2 cellular contexts compared by ENCODE assay signal in the genomic region with DNA sequence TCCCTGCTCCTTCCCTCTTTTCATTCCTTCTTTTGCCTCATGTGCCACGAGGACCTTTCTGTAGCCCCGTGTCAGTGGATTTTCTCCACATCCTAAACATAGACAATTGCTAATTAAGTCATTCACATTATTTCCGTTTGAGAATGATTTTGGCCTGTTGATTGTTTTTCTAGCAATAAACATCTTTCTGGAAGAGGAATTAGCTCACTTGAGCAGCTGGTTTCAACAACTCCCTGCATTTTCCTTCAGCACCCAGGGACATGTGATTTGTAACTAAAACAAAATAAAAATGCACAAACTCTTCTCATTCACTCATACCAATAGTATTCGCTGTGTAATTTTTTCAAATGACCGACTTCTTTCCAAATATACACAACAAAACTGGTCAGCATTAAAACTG.
TF ChIP-seq lines count a peak whose summit lies in the region.

No MANE protein-coding gene starts in this region.

TF ChIP-seq in IMR-90, 13 proteins besides CTCF, POLR2A, EP300 and RAD21 (continued from another document):
- TF ChIP-seq, protein P1, sequence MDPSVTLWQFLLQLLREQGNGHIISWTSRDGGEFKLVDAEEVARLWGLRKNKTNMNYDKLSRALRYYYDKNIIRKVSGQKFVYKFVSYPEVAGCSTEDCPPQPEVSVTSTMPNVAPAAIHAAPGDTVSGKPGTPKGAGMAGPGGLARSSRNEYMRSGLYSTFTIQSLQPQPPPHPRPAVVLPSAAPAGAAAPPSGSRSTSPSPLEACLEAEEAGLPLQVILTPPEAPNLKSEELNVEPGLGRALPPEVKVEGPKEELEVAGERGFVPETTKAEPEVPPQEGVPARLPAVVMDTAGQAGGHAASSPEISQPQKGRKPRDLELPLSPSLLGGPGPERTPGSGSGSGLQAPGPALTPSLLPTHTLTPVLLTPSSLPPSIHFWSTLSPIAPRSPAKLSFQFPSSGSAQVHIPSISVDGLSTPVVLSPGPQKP (IDR thresholded peaks at IDR 0.05; ENCODE audit: borderline replicate concordance, low read depth, low read length): no peak
- TF ChIP-seq CHD1 (IDR thresholded peaks at IDR 0.05; ENCODE audit: low read depth, low read length) (no peak), MAZ (IDR thresholded peaks at IDR 0.05; ENCODE audit: borderline replicate concordance, low read depth, low read length) (no peak), MXI1 (IDR thresholded peaks at IDR 0.05; ENCODE audit: borderline replicate concordance, low read depth, low read length) (no peak), BHLHE40 (IDR thresholded peaks at IDR 0.05; ENCODE audit: low read depth, low read length) (no peak)
TF ChIP-seq in IMR-90: peak in this region for 0.

TF ChIP-seq in SK-N-SH treated with all-trans-retinoic acid at 6 μM for 48 hours, 23 proteins besides CTCF, POLR2A, EP300 and RAD21 (continued from another document):
- TF ChIP-seq, protein P2, sequence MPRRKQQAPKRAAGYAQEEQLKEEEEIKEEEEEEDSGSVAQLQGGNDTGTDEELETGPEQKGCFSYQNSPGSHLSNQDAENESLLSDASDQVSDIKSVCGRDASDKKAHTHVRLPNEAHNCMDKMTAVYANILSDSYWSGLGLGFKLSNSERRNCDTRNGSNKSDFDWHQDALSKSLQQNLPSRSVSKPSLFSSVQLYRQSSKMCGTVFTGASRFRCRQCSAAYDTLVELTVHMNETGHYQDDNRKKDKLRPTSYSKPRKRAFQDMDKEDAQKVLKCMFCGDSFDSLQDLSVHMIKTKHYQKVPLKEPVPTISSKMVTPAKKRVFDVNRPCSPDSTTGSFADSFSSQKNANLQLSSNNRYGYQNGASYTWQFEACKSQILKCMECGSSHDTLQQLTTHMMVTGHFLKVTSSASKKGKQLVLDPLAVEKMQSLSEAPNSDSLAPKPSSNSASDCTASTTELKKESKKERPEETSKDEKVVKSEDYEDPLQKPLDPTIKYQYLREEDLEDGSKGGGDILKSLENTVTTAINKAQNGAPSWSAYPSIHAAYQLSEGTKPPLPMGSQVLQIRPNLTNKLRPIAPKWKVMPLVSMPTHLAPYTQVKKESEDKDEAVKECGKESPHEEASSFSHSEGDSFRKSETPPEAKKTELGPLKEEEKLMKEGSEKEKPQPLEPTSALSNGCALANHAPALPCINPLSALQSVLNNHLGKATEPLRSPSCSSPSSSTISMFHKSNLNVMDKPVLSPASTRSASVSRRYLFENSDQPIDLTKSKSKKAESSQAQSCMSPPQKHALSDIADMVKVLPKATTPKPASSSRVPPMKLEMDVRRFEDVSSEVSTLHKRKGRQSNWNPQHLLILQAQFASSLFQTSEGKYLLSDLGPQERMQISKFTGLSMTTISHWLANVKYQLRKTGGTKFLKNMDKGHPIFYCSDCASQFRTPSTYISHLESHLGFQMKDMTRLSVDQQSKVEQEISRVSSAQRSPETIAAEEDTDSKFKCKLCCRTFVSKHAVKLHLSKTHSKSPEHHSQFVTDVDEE (CRISPR knock-in tag; IDR thresholded peaks at IDR 0.05): no peak
- TF ChIP-seq GLIS3 (CRISPR knock-in tag; IDR thresholded peaks at IDR 0.05): no peak
- TF ChIP-seq BACH2 (CRISPR knock-in tag; IDR thresholded peaks at IDR 0.05; ENCODE audit: borderline replicate concordance): no peak
- TF ChIP-seq OSR1 (CRISPR knock-in tag; IDR thresholded peaks at IDR 0.05): no peak
- no peak for TF ChIP-seq RARB (CRISPR knock-in tag; IDR thresholded peaks at IDR 0.05)
- no peak for TF ChIP-seq ZNF70 (CRISPR knock-in tag; IDR thresholded peaks at IDR 0.05)
- no peak for TF ChIP-seq SNAI2 (CRISPR knock-in tag; IDR thresholded peaks at IDR 0.05)
- no peak for TF ChIP-seq ZNF8 (CRISPR knock-in tag; IDR thresholded peaks at IDR 0.05)
- TF ChIP-seq, protein P3, sequence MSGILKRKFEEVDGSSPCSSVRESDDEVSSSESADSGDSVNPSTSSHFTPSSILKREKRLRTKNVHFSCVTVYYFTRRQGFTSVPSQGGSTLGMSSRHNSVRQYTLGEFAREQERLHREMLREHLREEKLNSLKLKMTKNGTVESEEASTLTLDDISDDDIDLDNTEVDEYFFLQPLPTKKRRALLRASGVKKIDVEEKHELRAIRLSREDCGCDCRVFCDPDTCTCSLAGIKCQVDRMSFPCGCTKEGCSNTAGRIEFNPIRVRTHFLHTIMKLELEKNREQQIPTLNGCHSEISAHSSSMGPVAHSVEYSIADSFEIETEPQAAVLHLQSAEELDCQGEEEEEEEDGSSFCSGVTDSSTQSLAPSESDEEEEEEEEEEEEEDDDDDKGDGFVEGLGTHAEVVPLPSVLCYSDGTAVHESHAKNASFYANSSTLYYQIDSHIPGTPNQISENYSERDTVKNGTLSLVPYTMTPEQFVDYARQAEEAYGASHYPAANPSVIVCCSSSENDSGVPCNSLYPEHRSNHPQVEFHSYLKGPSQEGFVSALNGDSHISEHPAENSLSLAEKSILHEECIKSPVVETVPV (CRISPR knock-in tag; IDR thresholded peaks at IDR 0.05): no peak
- TF ChIP-seq, protein P4, sequence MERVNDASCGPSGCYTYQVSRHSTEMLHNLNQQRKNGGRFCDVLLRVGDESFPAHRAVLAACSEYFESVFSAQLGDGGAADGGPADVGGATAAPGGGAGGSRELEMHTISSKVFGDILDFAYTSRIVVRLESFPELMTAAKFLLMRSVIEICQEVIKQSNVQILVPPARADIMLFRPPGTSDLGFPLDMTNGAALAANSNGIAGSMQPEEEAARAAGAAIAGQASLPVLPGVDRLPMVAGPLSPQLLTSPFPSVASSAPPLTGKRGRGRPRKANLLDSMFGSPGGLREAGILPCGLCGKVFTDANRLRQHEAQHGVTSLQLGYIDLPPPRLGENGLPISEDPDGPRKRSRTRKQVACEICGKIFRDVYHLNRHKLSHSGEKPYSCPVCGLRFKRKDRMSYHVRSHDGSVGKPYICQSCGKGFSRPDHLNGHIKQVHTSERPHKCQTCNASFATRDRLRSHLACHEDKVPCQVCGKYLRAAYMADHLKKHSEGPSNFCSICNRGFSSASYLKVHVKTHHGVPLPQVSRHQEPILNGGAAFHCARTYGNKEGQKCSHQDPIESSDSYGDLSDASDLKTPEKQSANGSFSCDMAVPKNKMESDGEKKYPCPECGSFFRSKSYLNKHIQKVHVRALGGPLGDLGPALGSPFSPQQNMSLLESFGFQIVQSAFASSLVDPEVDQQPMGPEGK (CRISPR knock-in tag; IDR thresholded peaks at IDR 0.05; ENCODE audit: borderline replicate concordance): no peak
- TF ChIP-seq ZFP30 (CRISPR knock-in tag; IDR thresholded peaks at IDR 0.05): no peak
- no peak for TF ChIP-seq PPARA (CRISPR knock-in tag; IDR thresholded peaks at IDR 0.05; ENCODE audit: borderline replicate concordance)
- TF ChIP-seq ISL1 (CRISPR knock-in tag; IDR thresholded peaks at IDR 0.05): no peak
- TF ChIP-seq ARNTL (CRISPR knock-in tag; IDR thresholded peaks at IDR 0.05; ENCODE audit: borderline replicate concordance, low read depth): no peak
- TF ChIP-seq, protein P5, sequence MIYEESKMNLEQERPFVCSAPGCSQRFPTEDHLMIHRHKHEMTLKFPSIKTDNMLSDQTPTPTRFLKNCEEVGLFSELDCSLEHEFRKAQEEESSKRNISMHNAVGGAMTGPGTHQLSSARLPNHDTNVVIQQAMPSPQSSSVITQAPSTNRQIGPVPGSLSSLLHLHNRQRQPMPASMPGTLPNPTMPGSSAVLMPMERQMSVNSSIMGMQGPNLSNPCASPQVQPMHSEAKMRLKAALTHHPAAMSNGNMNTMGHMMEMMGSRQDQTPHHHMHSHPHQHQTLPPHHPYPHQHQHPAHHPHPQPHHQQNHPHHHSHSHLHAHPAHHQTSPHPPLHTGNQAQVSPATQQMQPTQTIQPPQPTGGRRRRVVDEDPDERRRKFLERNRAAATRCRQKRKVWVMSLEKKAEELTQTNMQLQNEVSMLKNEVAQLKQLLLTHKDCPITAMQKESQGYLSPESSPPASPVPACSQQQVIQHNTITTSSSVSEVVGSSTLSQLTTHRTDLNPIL (CRISPR knock-in tag; IDR thresholded peaks at IDR 0.05; ENCODE audit: low read depth): no peak
- no peak for TF ChIP-seq TCF4 (CRISPR knock-in tag; IDR thresholded peaks at IDR 0.05; ENCODE audit: borderline replicate concordance)
- no peak for TF ChIP-seq ZFP3 (CRISPR knock-in tag; IDR thresholded peaks at IDR 0.05)
- TF ChIP-seq ZNF565 (CRISPR knock-in tag; conservative IDR thresholded peaks at IDR 0.05; ENCODE audit: low read depth): no peak
